In genomic region chr5:150142800-150143724, GRCh38 we compare ENCODE assay signal across 8 cellular contexts. TPM values are rescaled to one million over a fixed set of nuclear protein-coding genes. Genes with fewer than 3 reads are reported as not detected.
DNase-seq lines count a peak whose midpoint lies in the region; ATAC-seq and TF ChIP-seq lines count a peak whose summit lies in the region.

No MANE protein-coding gene starts in this region.

- H3K27ac ChIP-seq in thyroid gland = peak overlapping the region; percentile 54 to 73 (median 68)

- ATAC-seq in left colon = peak; percentile 57
- ATAC-seq in HG03457 (IDR thresholded peaks at IDR 0.05; ENCODE audit: unreplicated experiment) = no peak
- no peak for ATAC-seq in GM19463 (IDR thresholded peaks at IDR 0.05; ENCODE audit: unreplicated experiment)

- H3K27ac Mint-ChIP-seq in immature natural killer cell = peak overlapping the region in 2 of 6 donors; percentile 20 to 37

- no peaks in the 10 kb centered on the region for H3K9me3 ChIP-seq in thyroid gland

- TF ChIP-seq POLR2A in thyroid gland (IDR thresholded peaks at IDR 0.05) = no peak

- in situ Hi-C loops in astrocyte of the spinal cord (cut with HindIII; ENCODE audit: low sequenced_read_pairs) = no loop called here

- peaks cover 15 to 39% of the 10 kb centered on the region in 2 donors for H3K4me1 ChIP-seq in thyroid gland

- H3K27me3 ChIP-seq in thyroid gland = no peaks in the 10 kb centered on the region

- 72 to 79% methylated on average over 11 to 12 of the region's 12 CpGs for WGBS in thyroid gland, 2 donors

- no peak overlapping the region for H3K4me3 Mint-ChIP-seq in immature natural killer cell

- H3K4me3 ChIP-seq in astrocyte of the spinal cord (ENCODE audit: low read depth, low read length) = no peak overlapping the region
- no peak overlapping the region for H3K4me3 ChIP-seq in thyroid gland (replicated peaks in 1 of 3)

- H3K4me1 Mint-ChIP-seq in immature natural killer cell = peaks cover 10 to 31% of the 10 kb centered on the region in 2 donors

- peaks cover 0 to 13% (median 0%) of the 10 kb centered on the region in 3 donors for H3K36me3 Mint-ChIP-seq in immature natural killer cell

- no peaks in the 10 kb centered on the region for H3K9me3 Mint-ChIP-seq in immature natural killer cell

- DNase-seq in HT1080 (ENCODE audit: low read depth) (peak; percentile 88), astrocyte of the spinal cord (ENCODE audit: low read depth, low spot score) (peak; percentile 93), left colon (peak; percentile 44 to 67), thyroid gland (peak; percentile 21 to 25), immature natural killer cell (no peak), T-helper 9 cell (no peak)

- intact Hi-C loops in left colon (cut with DNase I, micrococcal nuclease) (no loop called here), thyroid gland (cut with DNase I) (no loop called here)

- no peaks in the 10 kb centered on the region for H3K36me3 ChIP-seq in thyroid gland

- TF ChIP-seq CTCF in astrocyte of the spinal cord (IDR thresholded peaks at IDR 0.05; ENCODE audit: low read depth, low read length) (no peak), thyroid gland (IDR thresholded peaks at IDR 0.05) (no peak)

- H3K27me3 Mint-ChIP-seq in immature natural killer cell (ENCODE audit: low read depth in 3 of 3) = peaks cover 0 to 3% (median 1%) of the 10 kb centered on the region in 3 donors

RNA-seq across cellular contexts. Expression of gene PDGFRB, which starts 12.6 kb away (rescaled TPM):
- total RNA-seq in HT1080 (2014; rRNA removed; shearing (Covaris generic)) = 2.2 and 5.4 TPM in 2 replicates
- 3.0 and 4.2 TPM in 2 replicates for polyA plus RNA-seq in HT1080 (2015; cell fraction: cytosol; rRNA removed)
- 11.6 and 12.4 TPM in 2 replicates for polyA plus RNA-seq in HT1080 (2015; cell fraction: nucleus; rRNA removed)
- 10 to 100 TPM; 14.2 to 26.0 TPM for total RNA-seq in left colon
- total RNA-seq in thyroid gland = 100 to 1,000 TPM in 2 of 4 donors, 10 to 100 TPM in 2; 47.3 to 108 (median 84.8) TPM
- 10 to 100 TPM in 1 of 3 donors, 1 to 10 TPM in 2; 6.4 to 18.9 (median 7.1) TPM for polyA plus RNA-seq in immature natural killer cell

RNA-seq across cellular contexts. Expression of gene CDX1, which starts 23.5 kb away (rescaled TPM):
- not detected in 2 replicates for total RNA-seq in HT1080 (2014; rRNA removed; shearing (Covaris generic))
- not detected in 2 replicates for polyA plus RNA-seq in HT1080 (2015; cell fraction: cytosol; rRNA removed)
- polyA plus RNA-seq in HT1080 (2015; cell fraction: nucleus; rRNA removed) = not detected in 2 replicates
- total RNA-seq in left colon (100 to 1,000 TPM; 323 to 423 TPM), thyroid gland (not detected)
- not detected for polyA plus RNA-seq in immature natural killer cell

RNA-seq across cellular contexts. Expression of gene SLC6A7, which starts 46.8 kb away (rescaled TPM):
- total RNA-seq in HT1080 (2014; rRNA removed; shearing (Covaris generic)) = 0.03 TPM in 1 of 2 replicates, not detected in the other
- polyA plus RNA-seq in HT1080 (2015; cell fraction: cytosol; rRNA removed) = 0.02 and 0.03 TPM in 2 replicates
- 0.10 and 0.11 TPM in 2 replicates for polyA plus RNA-seq in HT1080 (2015; cell fraction: nucleus; rRNA removed)
- 10 to 100 TPM; 13.2 to 30.4 TPM for total RNA-seq in left colon
- total RNA-seq in thyroid gland = not detected
- not detected for polyA plus RNA-seq in immature natural killer cell

RNA-seq across cellular contexts. Expression of gene CSF1R, which starts 56.7 kb away (rescaled TPM):
- 2.3 and 3.9 TPM in 2 replicates for total RNA-seq in HT1080 (2014; rRNA removed; shearing (Covaris generic))
- 6.5 and 6.9 TPM in 2 replicates for polyA plus RNA-seq in HT1080 (2015; cell fraction: cytosol; rRNA removed)
- polyA plus RNA-seq in HT1080 (2015; cell fraction: nucleus; rRNA removed) = 4.9 and 6.3 TPM in 2 replicates
- total RNA-seq in left colon = 10 to 100 TPM in 1 of 2 donors, 1 to 10 TPM in 1; 6.9 to 32.2 TPM
- 10 to 100 TPM in 3 of 4 donors, 1 to 10 TPM in 1; 9.1 to 14.1 (median 11.4) TPM for total RNA-seq in thyroid gland
- 10 to 100 TPM in 1 of 3 donors, 1 to 10 TPM in 1, under 1 TPM in 1; 0.82 to 10.4 (median 2.5) TPM for polyA plus RNA-seq in immature natural killer cell

Comparison
In these comparisons a context has a peak if more than half of its experiments do, and no peak if none do; other contexts are left out.
1. DNase-seq: peak in HT1080 (single experiment), astrocyte of the spinal cord (single experiment), left colon (2 of 2) and thyroid gland (2 of 2); none in immature natural killer cell (0 of 3) and T-helper 9 cell (single experiment).
2. RNA of gene CDX1, which starts 23.5 kb away (total RNA-seq): 323 to 423 TPM in left colon; not detected in HT1080 and not detected in thyroid gland; every median in the first group is over 100 times any median in the second.
3. RNA of gene SLC6A7, which starts 46.8 kb away (total RNA-seq): 13.2 to 30.4 TPM in left colon; 0.03 TPM in HT1080 and not detected in thyroid gland; every median in the first group is over 10 times any median in the second.